Comparison of ENCODE assay signal across 1 cellular context in genomic region chr10:97686962-97687784, GRCh38.
TF ChIP-seq lines count a peak whose summit lies in the region.

A gene with protein sequence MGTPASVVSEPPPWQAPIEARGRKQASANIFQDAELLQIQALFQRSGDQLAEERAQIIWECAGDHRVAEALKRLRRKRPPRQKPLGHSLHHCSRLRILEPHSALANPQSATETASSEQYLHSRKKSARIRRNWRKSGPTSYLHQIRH (minus strand): TSS chr10:97687241. CDS start chr10:97679905, 7,336 bp downstream.

TF ChIP-seq in HepG2, 621 proteins besides CTCF, POLR2A, EP300 and RAD21 (continued from another document):
- TF ChIP-seq GRHL1 (CRISPR knock-in tag; conservative IDR thresholded peaks at IDR 0.05), result no peak
- peak; percentile 96 for TF ChIP-seq ARID2 (CRISPR knock-in tag; IDR thresholded peaks at IDR 0.05; ENCODE audit: borderline replicate concordance)
- TF ChIP-seq, protein P1, sequence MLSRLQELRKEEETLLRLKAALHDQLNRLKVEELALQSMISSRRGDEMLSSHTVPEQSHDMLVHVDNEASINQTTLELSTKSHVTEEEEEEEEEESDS (CRISPR knock-in tag; IDR thresholded peaks at IDR 0.05; ENCODE audit: borderline replicate concordance), result peak; percentile 56; the same call in 1 of the 2 replicates
- 0 out of 2 replicates have a peak, but pooled peaks have one; percentile 78 for TF ChIP-seq CREBL2 (CRISPR knock-in tag; IDR thresholded peaks at IDR 0.05; ENCODE audit: borderline replicate concordance)
- TF ChIP-seq, protein P2, sequence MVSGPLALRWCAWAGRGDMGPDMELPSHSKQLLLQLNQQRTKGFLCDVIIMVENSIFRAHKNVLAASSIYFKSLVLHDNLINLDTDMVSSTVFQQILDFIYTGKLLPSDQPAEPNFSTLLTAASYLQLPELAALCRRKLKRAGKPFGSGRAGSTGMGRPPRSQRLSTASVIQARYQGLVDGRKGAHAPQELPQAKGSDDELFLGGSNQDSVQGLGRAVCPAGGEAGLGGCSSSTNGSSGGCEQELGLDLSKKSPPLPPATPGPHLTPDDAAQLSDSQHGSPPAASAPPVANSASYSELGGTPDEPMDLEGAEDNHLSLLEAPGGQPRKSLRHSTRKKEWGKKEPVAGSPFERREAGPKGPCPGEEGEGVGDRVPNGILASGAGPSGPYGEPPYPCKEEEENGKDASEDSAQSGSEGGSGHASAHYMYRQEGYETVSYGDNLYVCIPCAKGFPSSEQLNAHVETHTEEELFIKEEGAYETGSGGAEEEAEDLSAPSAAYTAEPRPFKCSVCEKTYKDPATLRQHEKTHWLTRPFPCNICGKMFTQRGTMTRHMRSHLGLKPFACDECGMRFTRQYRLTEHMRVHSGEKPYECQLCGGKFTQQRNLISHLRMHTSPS (CRISPR knock-in tag; IDR thresholded peaks at IDR 0.05; ENCODE audit: low read depth), result peak; percentile 85
- peak; percentile 79; the same call in 1 of the 2 replicates for TF ChIP-seq KDM5B (CRISPR knock-in tag; IDR thresholded peaks at IDR 0.05; ENCODE audit: borderline replicate concordance)
- TF ChIP-seq SIN3B (IDR thresholded peaks at IDR 0.05; ENCODE audit: low read length), result no peak
- TF ChIP-seq, protein P3, sequence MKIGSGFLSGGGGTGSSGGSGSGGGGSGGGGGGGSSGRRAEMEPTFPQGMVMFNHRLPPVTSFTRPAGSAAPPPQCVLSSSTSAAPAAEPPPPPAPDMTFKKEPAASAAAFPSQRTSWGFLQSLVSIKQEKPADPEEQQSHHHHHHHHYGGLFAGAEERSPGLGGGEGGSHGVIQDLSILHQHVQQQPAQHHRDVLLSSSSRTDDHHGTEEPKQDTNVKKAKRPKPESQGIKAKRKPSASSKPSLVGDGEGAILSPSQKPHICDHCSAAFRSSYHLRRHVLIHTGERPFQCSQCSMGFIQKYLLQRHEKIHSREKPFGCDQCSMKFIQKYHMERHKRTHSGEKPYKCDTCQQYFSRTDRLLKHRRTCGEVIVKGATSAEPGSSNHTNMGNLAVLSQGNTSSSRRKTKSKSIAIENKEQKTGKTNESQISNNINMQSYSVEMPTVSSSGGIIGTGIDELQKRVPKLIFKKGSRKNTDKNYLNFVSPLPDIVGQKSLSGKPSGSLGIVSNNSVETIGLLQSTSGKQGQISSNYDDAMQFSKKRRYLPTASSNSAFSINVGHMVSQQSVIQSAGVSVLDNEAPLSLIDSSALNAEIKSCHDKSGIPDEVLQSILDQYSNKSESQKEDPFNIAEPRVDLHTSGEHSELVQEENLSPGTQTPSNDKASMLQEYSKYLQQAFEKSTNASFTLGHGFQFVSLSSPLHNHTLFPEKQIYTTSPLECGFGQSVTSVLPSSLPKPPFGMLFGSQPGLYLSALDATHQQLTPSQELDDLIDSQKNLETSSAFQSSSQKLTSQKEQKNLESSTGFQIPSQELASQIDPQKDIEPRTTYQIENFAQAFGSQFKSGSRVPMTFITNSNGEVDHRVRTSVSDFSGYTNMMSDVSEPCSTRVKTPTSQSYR (CRISPR knock-in tag; IDR thresholded peaks at IDR 0.05; ENCODE audit: borderline replicate concordance), result peak; percentile 16; the same call in 1 of the 2 replicates
- no peak; the same call in 1 of the 2 replicates for TF ChIP-seq ZNF598 (CRISPR knock-in tag; IDR thresholded peaks at IDR 0.05; ENCODE audit: borderline replicate concordance)
- TF ChIP-seq MEIS2 (CRISPR knock-in tag; IDR thresholded peaks at IDR 0.05), result peak; percentile 80; the same call in 1 of the 2 replicates
- no peak for TF ChIP-seq ZNF841 (CRISPR knock-in tag; IDR thresholded peaks at IDR 0.05; ENCODE audit: borderline replicate concordance)
